Comparison of ENCODE assay signal across 20 cellular contexts in the genomic region with DNA sequence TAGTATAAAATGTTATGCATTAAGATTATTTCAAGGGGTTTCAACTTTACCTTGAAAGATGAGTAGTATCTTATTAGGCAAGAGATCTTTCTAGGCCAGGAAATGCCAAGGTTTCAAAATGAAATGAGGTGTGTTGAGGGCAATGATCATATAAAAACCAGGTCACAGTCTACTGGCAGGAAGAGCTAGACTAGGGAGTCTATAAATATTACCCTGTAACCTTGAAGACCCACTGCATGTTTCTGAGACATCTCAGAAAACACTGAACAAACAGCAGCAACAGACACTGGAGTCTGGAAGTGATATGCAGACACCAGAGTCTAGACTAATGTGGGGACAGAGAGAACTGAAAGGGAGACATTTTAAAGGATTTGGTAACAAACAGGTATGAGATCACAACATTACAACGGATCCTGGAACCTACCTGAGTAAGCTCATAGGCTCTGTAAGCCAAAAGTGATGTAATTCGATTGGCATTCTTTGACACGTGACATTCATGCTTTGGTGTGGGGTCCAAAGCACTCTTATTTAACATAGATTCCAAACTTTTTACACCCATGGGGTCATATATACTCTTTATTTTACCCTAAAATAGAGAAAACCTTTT. TPM values are rescaled to one million over a fixed set of nuclear protein-coding genes. Genes with fewer than 3 reads are reported as not detected.
DNase-seq lines count a peak whose midpoint lies in the region; ATAC-seq and TF ChIP-seq lines count a peak whose summit lies in the region.
"Had no signal": no experiment of that assay in that cellular context is flagged by ENCODE, and none has a peak within 500 bp of the region (broad histone marks: within the 10 kb centered on the region; RNA-seq: fewer than 3 reads in every experiment).

No MANE protein-coding gene starts in this region.

- no peaks in the 10 kb centered on the region for H3K9me3 ChIP-seq in upper lobe of left lung
- H3K9me3 ChIP-seq: sigmoid colon, SJCRH30 had no signal

- no peaks in the 10 kb centered on the region for H3K4me1 ChIP-seq in upper lobe of left lung
- H3K4me1 ChIP-seq: sigmoid colon, SJCRH30 had no signal

- TF ChIP-seq CTCF in WTC11 (IDR thresholded peaks at IDR 0.05), result no peak
- TF ChIP-seq CTCF in upper lobe of left lung (IDR thresholded peaks at IDR 0.05), result no peak

- no peaks in the 10 kb centered on the region for H3K27me3 Mint-ChIP-seq in activated naive CD8-positive, alpha-beta T cell
- H3K27me3 Mint-ChIP-seq in activated naive CD8-positive, alpha-beta T cell treated with anti-CD3 and anti-CD28 coated beads for 36 hours, result no peaks in the 10 kb centered on the region
- H3K27me3 Mint-ChIP-seq in WTC11 (ENCODE audit: low read depth), result no peaks in the 10 kb centered on the region
- H3K27me3 Mint-ChIP-seq in stimulated activated memory B cell treated with anti-CD40 and anti-IgM and Interleukin-4, amounts not matched to agents 10 μg/mL and 1 μg/mL and 100 μg/mL, for 72 hours, result no peaks in the 10 kb centered on the region

- H3K27ac ChIP-seq in epithelial cell of prostate (peak overlapping the region; percentile 47), upper lobe of left lung (no peak overlapping the region)
- H3K27ac ChIP-seq: hepatocyte, HL-60, sigmoid colon, SJCRH30 had no signal

- no peaks in the 10 kb centered on the region for H3K27me3 ChIP-seq in upper lobe of left lung
- H3K27me3 ChIP-seq: hepatocyte, sigmoid colon, SJCRH30 had no signal

- ATAC-seq in WTC11 (no peak), GM21367 (IDR thresholded peaks at IDR 0.05; ENCODE audit: unreplicated experiment) (no peak), upper lobe of left lung (ENCODE audit: low FRiP score in 2 of 2) (no peak)
- no peak for ATAC-seq in stimulated activated memory B cell treated with anti-CD40 and anti-IgM and Interleukin-4, amounts not matched to agents 10 μg/mL and 1 μg/mL and 100 μg/mL, for 72 hours
- ATAC-seq: left colon had no signal

- WGBS in upper lobe of left lung, 2 donors, result 75 to 88% methylated on average over 3 of the region's 3 CpGs

- no peaks in the 10 kb centered on the region for H3K9me3 Mint-ChIP-seq in activated naive CD8-positive, alpha-beta T cell (ENCODE audit: low read depth)
- no peaks in the 10 kb centered on the region for H3K9me3 Mint-ChIP-seq in activated naive CD8-positive, alpha-beta T cell treated with anti-CD3 and anti-CD28 coated beads for 36 hours
- H3K9me3 Mint-ChIP-seq in WTC11, result peaks cover 4% of the 10 kb centered on the region; the same call in 1 of the 2 replicates
- no peaks in the 10 kb centered on the region for H3K9me3 Mint-ChIP-seq in stimulated activated memory B cell treated with anti-CD40 and anti-IgM and Interleukin-4, amounts not matched to agents 10 μg/mL and 1 μg/mL and 100 μg/mL, for 72 hours

- TF ChIP-seq EP300 in upper lobe of left lung (IDR thresholded peaks at IDR 0.05), result no peak

- POLR2A ChIA-PET in WTC11 (lab: Charles Lee), result no interaction called here

- no peak for DNase-seq in activated naive CD8-positive, alpha-beta T cell treated with anti-CD3 and anti-CD28 coated beads for 36 hours
- DNase-seq in WTC11 (ENCODE audit: low spot score) (no peak), epithelial cell of prostate (ENCODE audit: low read depth, low spot score) (no peak), upper lobe of left lung (no peak), NOMO-1 treated with dmso at 0.1 percent for 144 hours (lab: John Stamatoyannopoulos, UW; ENCODE audit: unreplicated experiment) (no peak)
- DNase-seq: activated CD4-positive, CD25-positive, alpha-beta regulatory T cell; activated CD8-positive, alpha-beta memory T cell treated with anti-CD3 and anti-CD28 coated beads, Interleukin-2, amount 50 U/mL, for 4 hours; effector CD8-positive, alpha-beta T cell; left colon; NCI-H1930; NCI-H510A treated with DMSO at 0.1 percent for 48 hours; sigmoid colon; SJCRH30; stimulated activated CD4-positive, alpha-beta T cell treated with anti-CD3 and anti-CD28 coated beads, Interleukin-1b, Interleukin-23, amount 100 ng/mL, for 48 hours had no signal

- H3K4me3 Mint-ChIP-seq in activated naive CD8-positive, alpha-beta T cell, result no peak overlapping the region
- H3K4me3 Mint-ChIP-seq in activated naive CD8-positive, alpha-beta T cell treated with anti-CD3 and anti-CD28 coated beads for 36 hours, result no peak overlapping the region
- no peak overlapping the region for H3K4me3 Mint-ChIP-seq in WTC11
- H3K4me3 Mint-ChIP-seq in stimulated activated memory B cell treated with anti-CD40 and anti-IgM and Interleukin-4, amounts not matched to agents 10 μg/mL and 1 μg/mL and 100 μg/mL, for 72 hours, result no peak overlapping the region
- H3K4me3 Mint-ChIP-seq: T-helper 2 cell treated with Interferon-gamma antibody and Interleukin-4, amounts not matched to agents 5 μg/mL and 100 μg/mL, for 36 hours had no signal

- peak overlapping the region; percentile 5 for H3K27ac Mint-ChIP-seq in activated naive CD8-positive, alpha-beta T cell
- H3K27ac Mint-ChIP-seq in activated naive CD8-positive, alpha-beta T cell treated with anti-CD3 and anti-CD28 coated beads for 36 hours, result no peak overlapping the region
- H3K27ac Mint-ChIP-seq in WTC11, result peak overlapping the region; percentile 55; the same call in 1 of the 2 replicates
- peak overlapping the region; percentile 33 for H3K27ac Mint-ChIP-seq in stimulated activated memory B cell treated with anti-CD40 and anti-IgM and Interleukin-4, amounts not matched to agents 10 μg/mL and 1 μg/mL and 100 μg/mL, for 72 hours
- H3K27ac Mint-ChIP-seq: T-helper 2 cell treated with Interferon-gamma antibody and Interleukin-4, amounts not matched to agents 5 μg/mL and 100 μg/mL, for 36 hours had no signal

- CTCF ChIA-PET in WTC11 (lab: Charles Lee), result no interaction called here

- H3K36me3 ChIP-seq in upper lobe of left lung, result peaks cover 12 to 100% (median 55%) of the 10 kb centered on the region in 4 donors

- H3K4me3 ChIP-seq in upper lobe of left lung, result no peak overlapping the region
- H3K4me3 ChIP-seq: hepatocyte, sigmoid colon, SJCRH30 had no signal

- TF ChIP-seq POLR2A in upper lobe of left lung (IDR thresholded peaks at IDR 0.05), result no peak

- peaks cover 29% of the 10 kb centered on the region for H3K4me1 Mint-ChIP-seq in activated naive CD8-positive, alpha-beta T cell (ENCODE audit: low read depth)
- peaks cover 16% of the 10 kb centered on the region for H3K4me1 Mint-ChIP-seq in activated naive CD8-positive, alpha-beta T cell treated with anti-CD3 and anti-CD28 coated beads for 36 hours
- no peaks in the 10 kb centered on the region for H3K4me1 Mint-ChIP-seq in WTC11
- H3K4me1 Mint-ChIP-seq in stimulated activated memory B cell treated with anti-CD40 and anti-IgM and Interleukin-4, amounts not matched to agents 10 μg/mL and 1 μg/mL and 100 μg/mL, for 72 hours, result peaks cover 12% of the 10 kb centered on the region

- H3K36me3 Mint-ChIP-seq in activated naive CD8-positive, alpha-beta T cell, result peaks cover 23% of the 10 kb centered on the region
- H3K36me3 Mint-ChIP-seq in activated naive CD8-positive, alpha-beta T cell treated with anti-CD3 and anti-CD28 coated beads for 36 hours, result peaks cover 47% of the 10 kb centered on the region
- peaks cover 66% of the 10 kb centered on the region for H3K36me3 Mint-ChIP-seq in WTC11
- peaks cover 60% of the 10 kb centered on the region for H3K36me3 Mint-ChIP-seq in stimulated activated memory B cell treated with anti-CD40 and anti-IgM and Interleukin-4, amounts not matched to agents 10 μg/mL and 1 μg/mL and 100 μg/mL, for 72 hours

TF ChIP-seq in WTC11, 78 proteins besides CTCF, POLR2A, EP300 and RAD21:
- TF ChIP-seq MXD4 (CRISPR knock-in tag; IDR thresholded peaks at IDR 0.05; ENCODE audit: borderline replicate concordance) (no peak), SOX15 (CRISPR knock-in tag; IDR thresholded peaks at IDR 0.05) (no peak), ZNF396 (CRISPR knock-in tag; IDR thresholded peaks at IDR 0.05; ENCODE audit: borderline replicate concordance) (no peak)

RNA-seq across cellular contexts. Expression of a gene that starts 15.0 kb away (rescaled TPM):
- 10 to 100 TPM; 50.5 TPM for total RNA-seq in activated naive CD8-positive, alpha-beta T cell treated with anti-CD3 and anti-CD28 coated beads for 36 hours
- 40.2 to 46.1 TPM (median 45.5 TPM) in 3 replicates for total RNA-seq in WTC11 (2021)
- total RNA-seq in upper lobe of left lung, result 100 to 1,000 TPM in 1 of 6 donors, 10 to 100 TPM in 5; 29.4 to 113 (median 54.9) TPM
